In genomic region chr14:61578745-61579144, GRCh38 we compare ENCODE assay signal across 15 cellular contexts.
DNase-seq lines count a peak whose midpoint lies in the region; ATAC-seq, FAIRE-seq and TF ChIP-seq lines count a peak whose summit lies in the region.
"Had no signal": no experiment of that assay in that cellular context is flagged by ENCODE, and none has a peak within 500 bp of the region (broad histone marks: within the 10 kb centered on the region; RNA-seq: fewer than 3 reads in every experiment).

No MANE protein-coding gene starts in this region.

- CTCF ChIA-PET in activated CD4-positive, alpha-beta memory T cell treated with anti-CD3 and anti-CD28 coated beads, Interleukin-2, amount 10 ng/mL, durations not matched to agents 7 days and 5 days (lab: Charles Lee), result no interaction called here
- CTCF ChIA-PET in activated CD4-positive, alpha-beta memory T cell treated with anti-CD3 and anti-CD28 coated beads for 36 hours (lab: Charles Lee), result no interaction called here

- H3K27me3 Mint-ChIP-seq in activated CD4-positive, alpha-beta memory T cell treated with anti-CD3 and anti-CD28 coated beads, Interleukin-2, amount 10 ng/mL, durations not matched to agents 7 days and 5 days, result peaks cover 64% of the 10 kb centered on the region
- no peaks in the 10 kb centered on the region for H3K27me3 Mint-ChIP-seq in activated CD4-positive, alpha-beta memory T cell treated with anti-CD3 and anti-CD28 coated beads for 36 hours
- no peaks in the 10 kb centered on the region for H3K27me3 Mint-ChIP-seq in activated naive CD8-positive, alpha-beta T cell treated with anti-CD3 and anti-CD28 coated beads, Interleukin-2, amount 50 U/mL, for 24 hours
- H3K27me3 Mint-ChIP-seq: CD8-positive, alpha-beta memory T cell had no signal

- H3K27ac ChIP-seq in parathyroid adenoma, result no peak overlapping the region
- no peak overlapping the region for H3K27ac ChIP-seq in small intestine (ENCODE audit: low read depth in 1 of 2, low read length in 1 of 2)
- H3K27ac ChIP-seq: coronary artery had no signal

- H3K4me1 Mint-ChIP-seq in activated CD4-positive, alpha-beta memory T cell treated with anti-CD3 and anti-CD28 coated beads, Interleukin-2, amount 10 ng/mL, durations not matched to agents 7 days and 5 days, result peaks cover 25% of the 10 kb centered on the region
- peaks cover 34% of the 10 kb centered on the region for H3K4me1 Mint-ChIP-seq in activated CD4-positive, alpha-beta memory T cell treated with anti-CD3 and anti-CD28 coated beads for 36 hours (ENCODE audit: low read depth)
- peaks cover 39% of the 10 kb centered on the region for H3K4me1 Mint-ChIP-seq in activated naive CD8-positive, alpha-beta T cell treated with anti-CD3 and anti-CD28 coated beads, Interleukin-2, amount 50 U/mL, for 24 hours

- no peaks in the 10 kb centered on the region for H3F3A ChIP-seq in Loucy (ENCODE audit: low read depth)

- H3K4me2 ChIP-seq in Loucy (ENCODE audit: low read depth, low read length, poor library complexity, severe bottlenecking) (peak overlapping the region; percentile 33), parathyroid adenoma (ENCODE audit: low read length) (peak overlapping the region; percentile 53)

- H3K4me3 Mint-ChIP-seq in activated CD4-positive, alpha-beta memory T cell treated with anti-CD3 and anti-CD28 coated beads, Interleukin-2, amount 10 ng/mL, durations not matched to agents 7 days and 5 days, result peak overlapping the region; percentile 16
- no peak overlapping the region for H3K4me3 Mint-ChIP-seq in activated CD4-positive, alpha-beta memory T cell treated with anti-CD3 and anti-CD28 coated beads for 36 hours
- H3K4me3 Mint-ChIP-seq in activated naive CD8-positive, alpha-beta T cell treated with anti-CD3 and anti-CD28 coated beads, Interleukin-2, amount 50 U/mL, for 24 hours, result no peak overlapping the region
- H3K4me3 Mint-ChIP-seq: activated T-cell treated with anti-CD3 and anti-CD28 coated beads, Interleukin-2, amount 50 U/mL, for 4 hours had no signal

- 57 to 82% (median 77%) methylated on average over 2 of the region's 2 CpGs for WGBS in small intestine, 3 donors

- H3K9ac ChIP-seq in Loucy (ENCODE audit: low read depth, low read length, poor library complexity, severe bottlenecking) (no peak overlapping the region), parathyroid adenoma (no peak overlapping the region)

- peak; percentile 33 for ATAC-seq in activated naive CD8-positive, alpha-beta T cell treated with anti-CD3 and anti-CD28 coated beads, Interleukin-2, amount 50 U/mL, for 24 hours

- H3K79me2 ChIP-seq in Loucy (ENCODE audit: insufficient read depth, low read length), result no peaks in the 10 kb centered on the region
- no peaks in the 10 kb centered on the region for H3K79me2 ChIP-seq in parathyroid adenoma

- H3K36me3 ChIP-seq in Loucy (ENCODE audit: insufficient read depth, low read length) (no peaks in the 10 kb centered on the region), parathyroid adenoma (ENCODE audit: control insufficient read depth, insufficient read depth, low read length) (no peaks in the 10 kb centered on the region), small intestine (ENCODE audit: control insufficient read depth in 2 of 2, insufficient read depth in 2 of 2, low read length in 2 of 2) (no peaks in the 10 kb centered on the region)

- no peaks in the 10 kb centered on the region for H4K20me1 ChIP-seq in Loucy (ENCODE audit: insufficient read depth, low read length, poor library complexity, severe bottlenecking)

- H2AFZ ChIP-seq in Loucy (ENCODE audit: low read length) (no peak overlapping the region), parathyroid adenoma (peak overlapping the region; percentile 13)

- TF ChIP-seq CTCF in Loucy (conservative IDR thresholded peaks at IDR 0.05; ENCODE audit: low read length) (no peak), parathyroid adenoma (IDR thresholded peaks at IDR 0.05) (no peak)

- DNase-seq in activated CD4-positive, alpha-beta memory T cell treated with anti-CD3 and anti-CD28 coated beads, Interleukin-2, amount 10 ng/mL, durations not matched to agents 7 days and 5 days, result no peak
- no peak for DNase-seq in activated CD4-positive, alpha-beta memory T cell treated with anti-CD3 and anti-CD28 coated beads for 36 hours
- no peak for DNase-seq in activated naive CD8-positive, alpha-beta T cell treated with anti-CD3 and anti-CD28 coated beads, Interleukin-2, amount 50 U/mL, for 24 hours
- DNase-seq in SHP77 treated with DMSO at 0.1 percent for 48 hours (lab: John Stamatoyannopoulos, UW) (no peak), small intestine (no peak), cerebellar nuclear complex (lab: John Stamatoyannopoulos, UW) (no peak)
- DNase-seq: activated T-cell treated with anti-CD3 and anti-CD28 coated beads, Interleukin-2, amount 50 U/mL, for 4 hours; anterior cingulate cortex; CD8-positive, alpha-beta memory T cell; NCI-H2029 treated with DMSO at 0.1 percent for 48 hours; NCI-H748 treated with DMSO at 0.1 percent for 48 hours had no signal

- no peak overlapping the region for H3K27ac Mint-ChIP-seq in activated CD4-positive, alpha-beta memory T cell treated with anti-CD3 and anti-CD28 coated beads, Interleukin-2, amount 10 ng/mL, durations not matched to agents 7 days and 5 days
- no peak overlapping the region for H3K27ac Mint-ChIP-seq in activated CD4-positive, alpha-beta memory T cell treated with anti-CD3 and anti-CD28 coated beads for 36 hours
- H3K27ac Mint-ChIP-seq in activated naive CD8-positive, alpha-beta T cell treated with anti-CD3 and anti-CD28 coated beads, Interleukin-2, amount 50 U/mL, for 24 hours, result no peak overlapping the region

- H3K4me1 ChIP-seq in Loucy (ENCODE audit: insufficient read depth, low read length, poor library complexity, severe bottlenecking) (peaks cover 7% of the 10 kb centered on the region), parathyroid adenoma (no peaks in the 10 kb centered on the region), small intestine (ENCODE audit: control insufficient read depth in 2 of 2, insufficient read depth in 1 of 2, low read depth in 1 of 2, low read length in 1 of 2) (no peaks in the 10 kb centered on the region)

- intact Hi-C loops in activated CD4-positive, alpha-beta memory T cell treated with anti-CD3 and anti-CD28 coated beads for 36 hours (cut with micrococcal nuclease), result loop anchor here (2.0 kb wide), 1 partner anchor 16 kb away; no protein-coding TSS in a partner anchor

- H3K9me3 ChIP-seq in Loucy (ENCODE audit: insufficient read depth, low read depth, low read length) (no peaks in the 10 kb centered on the region), parathyroid adenoma (ENCODE audit: control insufficient read depth, low read length) (no peaks in the 10 kb centered on the region), small intestine (ENCODE audit: control insufficient read depth, low read depth) (no peaks in the 10 kb centered on the region)

- no peak overlapping the region for H3K4me3 ChIP-seq in Loucy (ENCODE audit: low read length, poor library complexity, severe bottlenecking)
- H3K4me3 ChIP-seq in parathyroid adenoma (ENCODE audit: low read depth, low read length), result peak overlapping the region; percentile 12
- H3K4me3 ChIP-seq in small intestine (ENCODE audit: low read depth in 1 of 2, low read length in 2 of 2), result no peak overlapping the region
- H3K4me3 ChIP-seq: coronary artery had no signal

- H3K27me3 ChIP-seq in Loucy (ENCODE audit: insufficient read depth, low read length, poor library complexity, severe bottlenecking) (peaks cover 11% of the 10 kb centered on the region), parathyroid adenoma (ENCODE audit: control insufficient read depth, insufficient read depth, low read length) (no peaks in the 10 kb centered on the region), small intestine (ENCODE audit: control insufficient read depth in 2 of 2, insufficient read depth in 2 of 2, low read length in 2 of 2) (no peaks in the 10 kb centered on the region)

- POLR2A ChIA-PET in activated CD4-positive, alpha-beta memory T cell treated with anti-CD3 and anti-CD28 coated beads, Interleukin-2, amount 10 ng/mL, durations not matched to agents 7 days and 5 days (lab: Charles Lee), result interaction anchor here (0.8 to 2.4 kb wide), 4 partner anchors 16 to 107 kb away, joined by 3 to 8 read pairs (median 4); no protein-coding TSS in a partner anchor
- POLR2A ChIA-PET in activated CD4-positive, alpha-beta memory T cell treated with anti-CD3 and anti-CD28 coated beads for 36 hours (lab: Charles Lee), result no interaction called here

- FAIRE-seq in small intestine (lab: Jason Lieb, UNC), result no peak
- FAIRE-seq: urothelium cell line had no signal

- H3K9me3 Mint-ChIP-seq in activated CD4-positive, alpha-beta memory T cell treated with anti-CD3 and anti-CD28 coated beads, Interleukin-2, amount 10 ng/mL, durations not matched to agents 7 days and 5 days, result peaks cover 4% of the 10 kb centered on the region
- H3K9me3 Mint-ChIP-seq in activated CD4-positive, alpha-beta memory T cell treated with anti-CD3 and anti-CD28 coated beads for 36 hours, result no peaks in the 10 kb centered on the region
- no peaks in the 10 kb centered on the region for H3K9me3 Mint-ChIP-seq in activated naive CD8-positive, alpha-beta T cell treated with anti-CD3 and anti-CD28 coated beads, Interleukin-2, amount 50 U/mL, for 24 hours
- H3K9me3 Mint-ChIP-seq: activated T-cell treated with anti-CD3 and anti-CD28 coated beads, Interleukin-2, amount 50 U/mL, for 4 hours; CD8-positive, alpha-beta memory T cell had no signal

- H3K36me3 Mint-ChIP-seq in activated CD4-positive, alpha-beta memory T cell treated with anti-CD3 and anti-CD28 coated beads, Interleukin-2, amount 10 ng/mL, durations not matched to agents 7 days and 5 days (ENCODE audit: low read depth), result peaks cover 6% of the 10 kb centered on the region
- no peaks in the 10 kb centered on the region for H3K36me3 Mint-ChIP-seq in activated CD4-positive, alpha-beta memory T cell treated with anti-CD3 and anti-CD28 coated beads for 36 hours
- H3K36me3 Mint-ChIP-seq in activated naive CD8-positive, alpha-beta T cell treated with anti-CD3 and anti-CD28 coated beads, Interleukin-2, amount 50 U/mL, for 24 hours (ENCODE audit: low read depth), result no peaks in the 10 kb centered on the region

- no peaks in the 10 kb centered on the region for H3K9me2 ChIP-seq in Loucy (replicated peaks; ENCODE audit: low read depth, low read length)
